Comparison of ENCODE assay signal across 8 cellular contexts in genomic region chr7:106425017-106425719, GRCh38.
DNase-seq lines count a peak whose midpoint lies in the region; ATAC-seq lines count a peak whose summit lies in the region.

No MANE protein-coding gene starts in this region.

- H3K27me3 Mint-ChIP-seq in activated naive CD8-positive, alpha-beta T cell treated with anti-CD3 and anti-CD28 coated beads, Interleukin-2, amount 10 ng/mL, durations not matched to agents 7 days and 5 days = no peaks in the 10 kb centered on the region

- peaks cover 12% of the 10 kb centered on the region for H3K4me1 Mint-ChIP-seq in activated naive CD8-positive, alpha-beta T cell treated with anti-CD3 and anti-CD28 coated beads, Interleukin-2, amount 10 ng/mL, durations not matched to agents 7 days and 5 days

- peak overlapping the region; percentile 2 for H3K27ac Mint-ChIP-seq in activated naive CD8-positive, alpha-beta T cell treated with anti-CD3 and anti-CD28 coated beads, Interleukin-2, amount 10 ng/mL, durations not matched to agents 7 days and 5 days

- H3K4me3 Mint-ChIP-seq in activated naive CD8-positive, alpha-beta T cell treated with anti-CD3 and anti-CD28 coated beads, Interleukin-2, amount 10 ng/mL, durations not matched to agents 7 days and 5 days = peak overlapping the region; percentile 6

- DNase-seq in AG08396 (ENCODE audit: low spot score) (peak; percentile 80), RKO (ENCODE audit: low spot score) (peak; percentile 61), hepatic stellate cell (ENCODE audit: low spot score) (peak; percentile 59), islet precursor cell (no peak)
- no peak for DNase-seq in activated naive CD8-positive, alpha-beta T cell treated with anti-CD3 and anti-CD28 coated beads, Interleukin-2, amount 10 ng/mL, durations not matched to agents 7 days and 5 days
- DNase-seq in stimulated activated CD4-positive, alpha-beta T cell treated with anti-CD3 and anti-CD28 coated beads, Interleukin-1b, Interleukin-23, amount 100 ng/mL, for 4 hours (ENCODE audit: low read depth in 2 of 2) = peak; percentile 30 to 47

- POLR2A ChIA-PET in activated naive CD8-positive, alpha-beta T cell treated with anti-CD3 and anti-CD28 coated beads, Interleukin-2, amount 10 ng/mL, durations not matched to agents 7 days and 5 days (lab: Charles Lee) = no interaction called here

- peaks cover 8% of the 10 kb centered on the region for H3K9me3 Mint-ChIP-seq in activated naive CD8-positive, alpha-beta T cell treated with anti-CD3 and anti-CD28 coated beads, Interleukin-2, amount 10 ng/mL, durations not matched to agents 7 days and 5 days

- ATAC-seq in GM18909 (IDR thresholded peaks at IDR 0.05; ENCODE audit: poor library complexity, unreplicated experiment) (peak; percentile 87), HG03103 (IDR thresholded peaks at IDR 0.05; ENCODE audit: low read depth, unreplicated experiment) (peak; percentile 84)
- ATAC-seq in activated naive CD8-positive, alpha-beta T cell treated with anti-CD3 and anti-CD28 coated beads, Interleukin-2, amount 10 ng/mL, durations not matched to agents 7 days and 5 days (ENCODE audit: low read depth) = peak; percentile 61

- H3K36me3 Mint-ChIP-seq in activated naive CD8-positive, alpha-beta T cell treated with anti-CD3 and anti-CD28 coated beads, Interleukin-2, amount 10 ng/mL, durations not matched to agents 7 days and 5 days = no peaks in the 10 kb centered on the region

Comparison
In these comparisons a context has a peak if more than half of its experiments do, and no peak if none do; other contexts are left out.
1. DNase-seq: peak in AG08396 (single experiment), RKO (single experiment), hepatic stellate cell (single experiment) and stimulated activated CD4-positive, alpha-beta T cell treated with anti-CD3 and anti-CD28 coated beads, Interleukin-1b, Interleukin-23, amount 100 ng/mL, for 4 hours (2 of 2); none in activated naive CD8-positive, alpha-beta T cell treated with anti-CD3 and anti-CD28 coated beads, Interleukin-2, amount 10 ng/mL, durations not matched to agents 7 days and 5 days (single experiment) and islet precursor cell (single experiment).
2. Peak in every context shown above with its lines, with median percentiles within 50 percentile points of each other: ATAC-seq.